11 cellular contexts compared by ENCODE assay signal in the genomic region with DNA sequence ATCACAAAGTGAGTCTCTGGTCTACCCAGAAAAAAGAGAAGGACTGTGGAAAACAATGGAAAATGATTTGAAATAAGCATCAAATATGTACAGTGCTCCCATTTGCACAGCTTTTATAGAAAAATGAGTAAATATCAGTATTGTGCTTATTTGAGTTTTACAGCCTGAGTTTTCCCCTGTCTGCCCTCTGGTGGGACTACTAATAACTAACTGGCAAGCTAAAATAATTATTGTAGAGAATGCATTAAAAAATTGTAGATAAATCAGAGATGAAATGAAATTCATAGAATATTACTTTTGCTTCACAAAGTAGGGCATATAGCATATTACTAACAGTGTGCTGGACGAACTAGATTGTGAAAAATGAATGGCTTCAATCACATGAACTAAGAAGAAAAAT.
DNase-seq lines count a peak whose midpoint lies in the region; ATAC-seq and TF ChIP-seq lines count a peak whose summit lies in the region.
"Had no signal": no experiment of that assay in that cellular context is flagged by ENCODE, and none has a peak within 500 bp of the region (broad histone marks: within the 10 kb centered on the region; RNA-seq: fewer than 3 reads in every experiment).

No MANE protein-coding gene starts in this region.

- intact Hi-C loops in right lobe of liver (cut with DNase I) = no loop called here

- H3K27me3 Mint-ChIP-seq in endothelial cell (ENCODE audit: unreplicated experiment) = no peaks in the 10 kb centered on the region
- H3K27me3 Mint-ChIP-seq: activated B cell treated with CpG ODN at 0.5 μM for 24 hours had no signal

- no peak overlapping the region for H3K27ac Mint-ChIP-seq in endothelial cell (ENCODE audit: unreplicated experiment)
- H3K27ac Mint-ChIP-seq: activated B cell treated with CpG ODN at 0.5 μM for 24 hours had no signal

- no peaks in the 10 kb centered on the region for H3K4me1 Mint-ChIP-seq in endothelial cell (ENCODE audit: unreplicated experiment)
- H3K4me1 Mint-ChIP-seq: activated B cell treated with CpG ODN at 0.5 μM for 24 hours had no signal

- H3K4me1 ChIP-seq in right lobe of liver = no peaks in the 10 kb centered on the region

- ATAC-seq in right lobe of liver = no peak

- TF ChIP-seq POLR2A in right lobe of liver (IDR thresholded peaks at IDR 0.05) = no peak

- DNase-seq in Ammon's horn (ENCODE audit: low spot score) (peak; percentile 3), HT-29 (ENCODE audit: low spot score) (peak; percentile 42), astrocyte of the spinal cord (ENCODE audit: low read depth, low spot score) (peak; percentile 41), right lobe of liver (no peak), NCI-H2227 (lab: John Stamatoyannopoulos, UW; ENCODE audit: unreplicated experiment) (no peak), superior temporal gyrus (ENCODE audit: extremely low spot score) (no peak), endothelial cell (ENCODE audit: low spot score) (no peak)
- no peak for DNase-seq in activated CD4-positive, alpha-beta T cell treated with anti-CD3 and anti-CD28 coated beads, Interleukin-2, amount 50 U/mL, for 48 hours
- DNase-seq: activated B cell treated with CpG ODN at 0.5 μM for 24 hours, activated gamma-delta T cell treated with Interleukin-2 at 50 U/mL for 16 hours, NCI-H1436 had no signal

- TF ChIP-seq CTCF in astrocyte of the spinal cord (IDR thresholded peaks at IDR 0.05; ENCODE audit: low read depth, low read length) (peak; percentile 49), right lobe of liver (IDR thresholded peaks at IDR 0.05) (peak; percentile 10 to 33 (median 18)), endothelial cell (IDR thresholded peaks at IDR 0.05; ENCODE audit: unreplicated experiment) (no peak)

- WGBS in right lobe of liver (ENCODE audit: insufficient coverage, low coverage, low lambda C conversion rate, missing lambda C conversion rate) = 62% methylated on average over 1 of the region's 1 CpG

- no peak overlapping the region for H3K4me3 Mint-ChIP-seq in endothelial cell (ENCODE audit: unreplicated experiment)
- H3K4me3 Mint-ChIP-seq: activated B cell treated with CpG ODN at 0.5 μM for 24 hours had no signal

- no peak overlapping the region for H3K27ac ChIP-seq in right lobe of liver

- no peaks in the 10 kb centered on the region for H3K9me3 Mint-ChIP-seq in endothelial cell (ENCODE audit: unreplicated experiment)
- H3K9me3 Mint-ChIP-seq: activated B cell treated with CpG ODN at 0.5 μM for 24 hours had no signal

- H3K36me3 Mint-ChIP-seq in endothelial cell (ENCODE audit: low read depth, unreplicated experiment) = no peaks in the 10 kb centered on the region

- H3K36me3 ChIP-seq in right lobe of liver = no peaks in the 10 kb centered on the region

- H3K27me3 ChIP-seq in right lobe of liver = no peaks in the 10 kb centered on the region

- in situ Hi-C loops in astrocyte of the spinal cord (cut with HindIII; ENCODE audit: low sequenced_read_pairs) = no loop called here

- H3K4me3 ChIP-seq in astrocyte of the spinal cord (ENCODE audit: low read depth, low read length) = no peak overlapping the region
- no peak overlapping the region for H3K4me3 ChIP-seq in right lobe of liver

- no peaks in the 10 kb centered on the region for H3K9me3 ChIP-seq in right lobe of liver

Comparison
In these comparisons a context has a peak if more than half of its experiments do, and no peak if none do; other contexts are left out.
1. DNase-seq: peak in Ammon's horn (single experiment), HT-29 (single experiment) and astrocyte of the spinal cord (single experiment); none in right lobe of liver (0 of 3), activated CD4-positive, alpha-beta T cell treated with anti-CD3 and anti-CD28 coated beads, Interleukin-2, amount 50 U/mL, for 48 hours (0 of 2), NCI-H2227 (single experiment), superior temporal gyrus (single experiment) and endothelial cell (single experiment).